Comparison of ENCODE assay signal across 2 cellular contexts in genomic region chr18:8977701-8978100, GRCh38.
TF ChIP-seq lines count a peak whose summit lies in the region.

No MANE protein-coding gene starts in this region.

TF ChIP-seq in IMR-90, 13 proteins besides CTCF, POLR2A, EP300 and RAD21:
- TF ChIP-seq MXI1 (IDR thresholded peaks at IDR 0.05; ENCODE audit: borderline replicate concordance, low read depth, low read length) (no peak), NFE2L2 (IDR thresholded peaks at IDR 0.05; ENCODE audit: low read depth, low read length) (no peak), BHLHE40 (IDR thresholded peaks at IDR 0.05; ENCODE audit: low read depth, low read length) (no peak), MAFK (IDR thresholded peaks at IDR 0.05; ENCODE audit: low read depth, low read length) (no peak), SMC3 (IDR thresholded peaks at IDR 0.05; ENCODE audit: low read depth, low read length) (no peak), ELK1 (IDR thresholded peaks at IDR 0.05; ENCODE audit: borderline replicate concordance, low read depth, low read length) (no peak), RCOR1 (IDR thresholded peaks at IDR 0.05; ENCODE audit: insufficient replicate concordance, low read length) (no peak), RFX5 (IDR thresholded peaks at IDR 0.05; ENCODE audit: low read depth, low read length) (no peak), CHD1 (IDR thresholded peaks at IDR 0.05; ENCODE audit: low read depth, low read length) (no peak), USF2 (IDR thresholded peaks at IDR 0.05; ENCODE audit: low read depth, low read length) (no peak), CEBPB (IDR thresholded peaks at IDR 0.05; ENCODE audit: low read depth, low read length) (no peak), FOS (IDR thresholded peaks at IDR 0.05; ENCODE audit: low read depth, low read length) (no peak), MAZ (IDR thresholded peaks at IDR 0.05; ENCODE audit: borderline replicate concordance, low read depth, low read length) (no peak)

TF ChIP-seq in H1, 55 proteins besides CTCF, POLR2A, EP300 and RAD21:
- peak; percentile 82; the same call in 1 of the 2 replicates for TF ChIP-seq KDM1A (IDR thresholded peaks at IDR 0.05; ENCODE audit: borderline replicate concordance, low read length)
- TF ChIP-seq CTBP2 (IDR thresholded peaks at IDR 0.05; ENCODE audit: borderline replicate concordance, insufficient read depth, insufficient read length, low read length), result no peak
TF ChIP-seq in H1: peak in this region for 1.
